ENCODE assay signal across 19 cellular contexts in the genomic region with DNA sequence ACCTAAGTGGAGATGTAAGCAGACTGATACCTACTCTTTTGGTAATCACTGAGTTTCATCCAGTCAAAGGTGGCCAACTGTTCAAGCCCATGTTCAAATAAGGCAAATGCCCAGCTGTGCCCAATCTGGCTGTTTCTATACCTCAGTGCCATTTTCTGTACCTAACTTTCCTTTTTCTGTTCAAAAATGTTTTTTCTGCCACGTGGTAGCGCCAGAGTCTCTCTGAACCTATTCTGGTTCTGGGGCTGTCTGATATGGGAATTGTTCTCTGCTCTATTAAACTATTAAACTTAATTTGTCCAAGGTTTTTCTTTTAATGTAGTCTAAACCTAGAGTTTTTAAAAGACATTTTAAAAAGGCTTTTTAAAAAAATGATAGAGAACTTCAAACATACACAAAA.
DNase-seq lines count a peak whose midpoint lies in the region; ATAC-seq and TF ChIP-seq lines count a peak whose summit lies in the region.
"Had no signal": no experiment of that assay in that cellular context is flagged by ENCODE, and none has a peak within 500 bp of the region (broad histone marks: within the 10 kb centered on the region; RNA-seq: fewer than 3 reads in every experiment).

No MANE protein-coding gene starts in this region.

- H3K9me3 ChIP-seq in PC-3 (ENCODE audit: low read length), result no peaks in the 10 kb centered on the region
- H3K9me3 ChIP-seq in effector memory CD4-positive, alpha-beta T cell (ENCODE audit: control insufficient read depth, low read length), result no peaks in the 10 kb centered on the region
- H3K9me3 ChIP-seq: Peyer's patch had no signal

- no peak overlapping the region for H3K9ac ChIP-seq in PC-3 (ENCODE audit: low read length)
- H3K9ac ChIP-seq: BLaER1 treated with 17β-estradiol and CSF1 and Interleukin-3, amounts not matched to agents 10 nM and 100 nM had no signal

- H3F3A ChIP-seq in PC-3 (ENCODE audit: low read length, unreplicated experiment), result no peaks in the 10 kb centered on the region

- peaks cover 9% of the 10 kb centered on the region for H3K4me1 Mint-ChIP-seq in nephron

- peak; percentile 31; the same call in 1 of the 2 replicates for ATAC-seq in PC-3
- ATAC-seq in HG03432 (IDR thresholded peaks at IDR 0.05; ENCODE audit: unreplicated experiment), result no peak
- ATAC-seq in HG03571 (IDR thresholded peaks at IDR 0.05; ENCODE audit: unreplicated experiment), result no peak

- H3K4me1 ChIP-seq in PC-3 (ENCODE audit: insufficient read depth, low read length), result no peaks in the 10 kb centered on the region
- H3K4me1 ChIP-seq in effector memory CD4-positive, alpha-beta T cell (ENCODE audit: control insufficient read depth, insufficient read depth, low read length, poor library complexity, severe bottlenecking), result no peaks in the 10 kb centered on the region
- H3K4me1 ChIP-seq: BLaER1 treated with 17β-estradiol and CSF1 and Interleukin-3, amounts not matched to agents 10 nM and 100 nM; Peyer's patch had no signal

- no peaks in the 10 kb centered on the region for H3K36me3 ChIP-seq in PC-3 (ENCODE audit: low read depth, low read length)
- no peaks in the 10 kb centered on the region for H3K36me3 ChIP-seq in effector memory CD4-positive, alpha-beta T cell (ENCODE audit: control insufficient read depth, insufficient read depth, low read length)
- H3K36me3 ChIP-seq: BLaER1 treated with 17β-estradiol and CSF1 and Interleukin-3, amounts not matched to agents 10 nM and 100 nM; Peyer's patch had no signal

- CTCF ChIA-PET in PC-3 (lab: Charles Lee), result no interaction called here

- H3K4me3 Mint-ChIP-seq in nephron, result peak overlapping the region; percentile 19 to 70 (median 55)

- no peaks in the 10 kb centered on the region for H4K20me1 ChIP-seq in PC-3 (ENCODE audit: low read length)

- H3K4me3 ChIP-seq in PC-3 (ENCODE audit: low read length), result no peak overlapping the region
- H3K4me3 ChIP-seq in effector memory CD4-positive, alpha-beta T cell (ENCODE audit: insufficient read depth, low read depth, low read length, poor library complexity, severe bottlenecking), result no peak overlapping the region
- H3K4me3 ChIP-seq: BLaER1 treated with 17β-estradiol and CSF1 and Interleukin-3, amounts not matched to agents 10 nM and 100 nM; Peyer's patch had no signal

- H3K36me3 Mint-ChIP-seq in nephron (ENCODE audit: low read depth), result no peaks in the 10 kb centered on the region

- intact Hi-C loops in PC-3 (cut with micrococcal nuclease), result no loop called here

- no peaks in the 10 kb centered on the region for H3K79me2 ChIP-seq in PC-3 (ENCODE audit: low read length)

- H3K9me3 Mint-ChIP-seq in nephron, result peaks cover 2% of the 10 kb centered on the region

- H3K9me2 ChIP-seq in PC-3 (replicated peaks; ENCODE audit: low read length), result no peaks in the 10 kb centered on the region

- DNase-seq in DMS53 (lab: John Stamatoyannopoulos, UW) (peak; percentile 16), DMS53 treated with DMSO at 0.1 percent for 48 hours (lab: John Stamatoyannopoulos, UW; ENCODE audit: unreplicated experiment) (no peak), NCI-H146 (lab: John Stamatoyannopoulos, UW) (peak; percentile 10), PC-3 (peak; percentile 16)
- no peak for DNase-seq in effector memory CD4-positive, alpha-beta T cell
- DNase-seq: 8988T, Karpas-422, MV-4-11, NCI-H1417 treated with DMSO at 0.1 percent for 48 hours, NCI-H2107, NCI-H82, Peyer's patch, Right ventricle myocardium superior, SW 1271 had no signal

- no TSS peak for BruUV-seq in PC-3 (replicated peaks; lab: Mats Ljungman, UMichigan)

- peak overlapping the region in 2 of 3 experiments; percentile 60 to 79 for H3K27ac Mint-ChIP-seq in nephron

- peaks cover 49% of the 10 kb centered on the region for H3K27me3 Mint-ChIP-seq in nephron (ENCODE audit: low read depth)

- POLR2A ChIA-PET in PC-3 (lab: Charles Lee; ENCODE audit: unreplicated experiment), result no interaction called here

- no peak overlapping the region for H3K27ac ChIP-seq in PC-3 (ENCODE audit: low read length)
- no peak overlapping the region for H3K27ac ChIP-seq in effector memory CD4-positive, alpha-beta T cell (ENCODE audit: insufficient read depth, low read length, poor library complexity, severe bottlenecking)
- H3K27ac ChIP-seq: BLaER1 treated with 17β-estradiol and CSF1 and Interleukin-3, amounts not matched to agents 10 nM and 100 nM; HL-60; Peyer's patch had no signal

- TF ChIP-seq CTCF in PC-3 (conservative IDR thresholded peaks at IDR 0.05; ENCODE audit: low read depth, low read length) (peak; percentile 38; the same call in 1 of the 2 replicates), nephron (IDR thresholded peaks at IDR 0.05; ENCODE audit: unreplicated experiment in 3 of 3) (no peak)

- no peak overlapping the region for H3K4me2 ChIP-seq in PC-3 (ENCODE audit: low read length)
- H3K4me2 ChIP-seq: BLaER1 treated with 17β-estradiol and CSF1 and Interleukin-3, amounts not matched to agents 10 nM and 100 nM had no signal

- H3K27me3 ChIP-seq in PC-3 (ENCODE audit: low read length), result peaks cover 53% of the 10 kb centered on the region
- H3K27me3 ChIP-seq in effector memory CD4-positive, alpha-beta T cell (replicated peaks; ENCODE audit: control insufficient read depth, insufficient read depth, low read length, poor library complexity, severe bottlenecking), result no peaks in the 10 kb centered on the region
- H3K27me3 ChIP-seq: Peyer's patch had no signal

- no peak overlapping the region for H2AFZ ChIP-seq in PC-3 (ENCODE audit: low read length)

Comparison
In these comparisons a context has a peak if more than half of its experiments do, and no peak if none do; other contexts are left out.
1. DNase-seq: peak in DMS53 (single experiment), NCI-H146 (single experiment) and PC-3 (single experiment); none in DMS53 treated with DMSO at 0.1 percent for 48 hours (single experiment) and effector memory CD4-positive, alpha-beta T cell (0 of 3).